In genomic region chrX:139844163-139844562, GRCh38 we compare ENCODE assay signal across 10 cellular contexts.
DNase-seq lines count a peak whose midpoint lies in the region; ATAC-seq and TF ChIP-seq lines count a peak whose summit lies in the region.
"Had no signal": no experiment of that assay in that cellular context is flagged by ENCODE, and none has a peak within 500 bp of the region (broad histone marks: within the 10 kb centered on the region; RNA-seq: fewer than 3 reads in every experiment).

No MANE protein-coding gene starts in this region.

- H3K9me3 ChIP-seq in BLaER1 (peaks cover 9% of the 10 kb centered on the region), RWPE2 (ENCODE audit: severe bottlenecking) (no peaks in the 10 kb centered on the region)

- no peak for TF ChIP-seq CTCF in RWPE2 (IDR thresholded peaks at IDR 0.05; ENCODE audit: poor library complexity, severe bottlenecking)

- peak overlapping the region; percentile 65 for H3K4me2 ChIP-seq in BLaER1

- ATAC-seq in GM18519 (IDR thresholded peaks at IDR 0.05; ENCODE audit: low FRiP score, unreplicated experiment) (peak; percentile 83), HG02884 (IDR thresholded peaks at IDR 0.05; ENCODE audit: unreplicated experiment) (peak; percentile 91), RWPE2 (ENCODE audit: low read depth) (0 out of 3 replicates have a peak, but pooled peaks have one; percentile 21), HG03139 (IDR thresholded peaks at IDR 0.05; ENCODE audit: unreplicated experiment) (no peak)

- no peak for DNase-seq in RWPE2 (ENCODE audit: low spot score)
- no peak for DNase-seq in effector CD8-positive, alpha-beta T cell (lab: John Stamatoyannopoulos, UW)
- no peak for DNase-seq in dermis blood vessel endothelial cell
- DNase-seq in activated gamma-delta T cell (lab: John Stamatoyannopoulos, UW): no peak
- DNase-seq: CD4-positive, CD25-positive, alpha-beta regulatory T cell; hippocampal formation had no signal

- no peak overlapping the region for H3K27ac ChIP-seq in BLaER1
- no peak overlapping the region for H3K27ac ChIP-seq in RWPE2 (ENCODE audit: poor library complexity, severe bottlenecking)

- H3K4me1 ChIP-seq in BLaER1 (peaks cover 33% of the 10 kb centered on the region), RWPE2 (ENCODE audit: insufficient read depth, poor library complexity, severe bottlenecking) (no peaks in the 10 kb centered on the region)

- H3K36me3 ChIP-seq in BLaER1 (no peaks in the 10 kb centered on the region), RWPE2 (ENCODE audit: low read depth) (no peaks in the 10 kb centered on the region)

- H3K4me3 ChIP-seq in BLaER1 (no peak overlapping the region), RWPE2 (ENCODE audit: severe bottlenecking) (no peak overlapping the region)

- H3K27me3 ChIP-seq in BLaER1: peaks cover 86% of the 10 kb centered on the region
- H3K27me3 ChIP-seq in RWPE2 (ENCODE audit: insufficient read depth, poor library complexity, severe bottlenecking): no peaks in the 10 kb centered on the region

- peaks cover 74% of the 10 kb centered on the region for H4K20me1 ChIP-seq in BLaER1

- H3K9ac ChIP-seq in BLaER1: no peak overlapping the region
